In genomic region chr2:16079637-16080036, GRCh38 we compare ENCODE assay signal across 16 cellular contexts.
DNase-seq lines count a peak whose midpoint lies in the region; ATAC-seq and TF ChIP-seq lines count a peak whose summit lies in the region.
"Had no signal": no experiment of that assay in that cellular context is flagged by ENCODE, and none has a peak within 500 bp of the region (broad histone marks: within the 10 kb centered on the region; RNA-seq: fewer than 3 reads in every experiment).

No MANE protein-coding gene starts in this region.

- DNase-seq in MCF 10A (ENCODE audit: unreplicated experiment) (peak; percentile 16), mammary epithelial cell (no peak), NCI-H526 treated with DMSO at 0.1 percent for 48 hours (lab: John Stamatoyannopoulos, UW) (peak; percentile 100), left colon (no peak), type B pancreatic cell (ENCODE audit: extremely low spot score, unreplicated experiment) (no peak), cerebellum (ENCODE audit: low spot score) (no peak), RWPE1 (ENCODE audit: low spot score) (no peak), glutamatergic neuron (no peak)
- DNase-seq: AML-193; Caco-2; CD8-positive, alpha-beta memory T cell; DND-41; GDM1 had no signal

- in situ Hi-C loops in mammary epithelial cell (cut with MboI; ENCODE audit: low sequenced_read_pairs in 2 of 2): no loop called here

- no peak overlapping the region for H3K4me2 ChIP-seq in mammary epithelial cell (ENCODE audit: insufficient read depth, low read depth, low read length)
- H3K4me2 ChIP-seq: BLaER1 had no signal

- CTCF ChIA-PET in MCF 10A (lab: Yijun Ruan, JAX) (interaction anchor here (0.6 kb wide), 1 partner anchor 202 kb away, joined by 3 read pairs; no protein-coding TSS in a partner anchor), mammary epithelial cell (lab: Charles Lee; ENCODE audit: low non-redundant PET) (no interaction called here), RWPE1 (lab: Yijun Ruan, JAX) (interaction anchor here (0.6 kb wide), 1 partner anchor 466 kb away, joined by 3 read pairs; no protein-coding TSS in a partner anchor)

- H3K9me3 Mint-ChIP-seq in MCF 10A (ENCODE audit: unreplicated experiment) (peaks cover 8% of the 10 kb centered on the region), type B pancreatic cell (no peaks in the 10 kb centered on the region), glutamatergic neuron (ENCODE audit: unreplicated experiment) (peaks cover 4% of the 10 kb centered on the region)

- H3K4me3 Mint-ChIP-seq in MCF 10A (ENCODE audit: unreplicated experiment) (no peak overlapping the region), type B pancreatic cell (no peak overlapping the region), glutamatergic neuron (ENCODE audit: unreplicated experiment) (no peak overlapping the region)
- H3K4me3 Mint-ChIP-seq: CD8-positive, alpha-beta memory T cell had no signal

- TF ChIP-seq CTCF in MCF 10A (IDR thresholded peaks at IDR 0.05; ENCODE audit: unreplicated experiment): no peak
- no peak for TF ChIP-seq CTCF in mammary epithelial cell (conservative IDR thresholded peaks at IDR 0.05 in 1 of 2, IDR thresholded peaks at IDR 0.05 in 1 of 2; ENCODE audit: extremely low read depth in 1 of 2, insufficient read depth in 1 of 2, low read depth in 1 of 2, low read length in 2 of 2)
- peak; percentile 26 for TF ChIP-seq CTCF in type B pancreatic cell (conservative IDR thresholded peaks at IDR 0.05)
- TF ChIP-seq CTCF in RWPE1 (conservative IDR thresholded peaks at IDR 0.05; ENCODE audit: low read depth): no peak
- TF ChIP-seq CTCF in glutamatergic neuron (IDR thresholded peaks at IDR 0.05; ENCODE audit: partially characterized antibody, unreplicated experiment): no peak

- H3K9ac ChIP-seq in mammary epithelial cell (ENCODE audit: insufficient read depth, low read length): no peak overlapping the region
- H3K9ac ChIP-seq: BLaER1 had no signal

- H3K4me1 Mint-ChIP-seq in MCF 10A (ENCODE audit: insufficient read depth, unreplicated experiment): no peaks in the 10 kb centered on the region
- H3K4me1 Mint-ChIP-seq in type B pancreatic cell (ENCODE audit: unreplicated experiment): peaks cover 25% of the 10 kb centered on the region
- H3K4me1 Mint-ChIP-seq in glutamatergic neuron (ENCODE audit: low read depth, unreplicated experiment): peaks cover 5% of the 10 kb centered on the region
- H3K4me1 Mint-ChIP-seq: CD8-positive, alpha-beta memory T cell had no signal

- no peak overlapping the region for H3K27ac Mint-ChIP-seq in MCF 10A (ENCODE audit: low read depth, unreplicated experiment)
- no peak overlapping the region for H3K27ac Mint-ChIP-seq in type B pancreatic cell
- no peak overlapping the region for H3K27ac Mint-ChIP-seq in glutamatergic neuron (ENCODE audit: unreplicated experiment)
- H3K27ac Mint-ChIP-seq: CD8-positive, alpha-beta memory T cell had no signal

- H3K27ac ChIP-seq in mammary epithelial cell (ENCODE audit: insufficient read depth, low read depth, low read length) (no peak overlapping the region), RWPE1 (no peak overlapping the region)
- H3K27ac ChIP-seq: 22Rv1, BLaER1, HL-60 had no signal

- WGBS in mammary epithelial cell (ENCODE audit: low coverage, missing lambda C conversion rate): 88% methylated on average over 2 of the region's 2 CpGs

- H3K9me3 ChIP-seq in mammary epithelial cell (replicated peaks; ENCODE audit: insufficient read depth, low read length): peaks cover 7% of the 10 kb centered on the region
- H3K9me3 ChIP-seq: BLaER1, Caco-2 had no signal

- H3K36me3 Mint-ChIP-seq in MCF 10A (ENCODE audit: insufficient read depth, unreplicated experiment) (no peaks in the 10 kb centered on the region), type B pancreatic cell (no peaks in the 10 kb centered on the region), glutamatergic neuron (ENCODE audit: unreplicated experiment) (no peaks in the 10 kb centered on the region)
- H3K36me3 Mint-ChIP-seq: CD8-positive, alpha-beta memory T cell had no signal

- POLR2A ChIA-PET in MCF 10A (lab: Yijun Ruan, JAX): no interaction called here
- POLR2A ChIA-PET in RWPE1 (lab: Yijun Ruan, JAX; ENCODE audit: low non-redundant PET): no interaction called here

- no peaks in the 10 kb centered on the region for H3K36me3 ChIP-seq in mammary epithelial cell (ENCODE audit: insufficient read depth, low read length)
- H3K36me3 ChIP-seq: BLaER1 had no signal

- dilution Hi-C loops in mammary epithelial cell (cut with HindIII; ENCODE audit: low sequenced_read_pairs): no loop called here

- BruUV-seq in MCF 10A (replicated peaks; lab: Mats Ljungman, UMichigan) (no TSS peak), mammary epithelial cell (replicated peaks; lab: Mats Ljungman, UMichigan) (no TSS peak)

- H3K79me2 ChIP-seq in mammary epithelial cell (ENCODE audit: insufficient read depth, low read length): no peaks in the 10 kb centered on the region

- no peak overlapping the region for H2AFZ ChIP-seq in mammary epithelial cell (ENCODE audit: low read depth, low read length)

- H3K27me3 Mint-ChIP-seq in MCF 10A (ENCODE audit: insufficient read depth, unreplicated experiment) (no peaks in the 10 kb centered on the region), type B pancreatic cell (no peaks in the 10 kb centered on the region), glutamatergic neuron (ENCODE audit: unreplicated experiment) (no peaks in the 10 kb centered on the region)

- no peaks in the 10 kb centered on the region for H4K20me1 ChIP-seq in mammary epithelial cell (ENCODE audit: insufficient read depth, low read length)
- H4K20me1 ChIP-seq: BLaER1 had no signal

- intact Hi-C loops in MCF 10A (cut with micrococcal nuclease): no loop called here
- intact Hi-C loops in mammary epithelial cell (cut with micrococcal nuclease): no loop called here
- intact Hi-C loops in left colon (cut with DNase I, micrococcal nuclease): no loop called here

- peak; percentile 49 for ATAC-seq in left colon

- H3K4me1 ChIP-seq in mammary epithelial cell (ENCODE audit: insufficient read depth, low read length): no peaks in the 10 kb centered on the region
- H3K4me1 ChIP-seq: Caco-2 had no signal

- no peaks in the 10 kb centered on the region for H3K27me3 ChIP-seq in mammary epithelial cell (ENCODE audit: insufficient read depth, low read length)
- H3K27me3 ChIP-seq: BLaER1 had no signal

- H3K4me3 ChIP-seq in mammary epithelial cell (replicated peaks in 1 of 3; ENCODE audit: insufficient read depth in 1 of 3, low read depth in 2 of 3, low read length in 3 of 3): no peak overlapping the region
- H3K4me3 ChIP-seq: BLaER1 had no signal

Comparison
In these comparisons a context has a peak if more than half of its experiments do, and no peak if none do; other contexts are left out.
1. DNase-seq: peak in MCF 10A (single experiment) and NCI-H526 treated with DMSO at 0.1 percent for 48 hours (single experiment); none in mammary epithelial cell (single experiment), left colon (0 of 2), type B pancreatic cell (single experiment), cerebellum (single experiment), RWPE1 (single experiment) and glutamatergic neuron (single experiment).